ENCODE assay signal across 10 cellular contexts in genomic region chr4:107094332-107094731, GRCh38. TPM values are rescaled to one million over a fixed set of nuclear protein-coding genes. Genes with fewer than 3 reads are reported as not detected.
DNase-seq lines count a peak whose midpoint lies in the region; ATAC-seq and TF ChIP-seq lines count a peak whose summit lies in the region.
"Had no signal": no experiment of that assay in that cellular context is flagged by ENCODE, and none has a peak within 500 bp of the region (broad histone marks: within the 10 kb centered on the region; RNA-seq: fewer than 3 reads in every experiment).

No MANE protein-coding gene starts in this region.

- H3K79me1 ChIP-seq in trophoblast cell (ENCODE audit: low read length), result no peaks in the 10 kb centered on the region

- DNase-seq in NCI-H82 (lab: John Stamatoyannopoulos, UW), result peak; percentile 0
- DNase-seq in NCI-H82 treated with DMSO at 0.1 percent for 48 hours (lab: John Stamatoyannopoulos, UW; ENCODE audit: unreplicated experiment), result no peak
- no peak for DNase-seq in WTC11 (ENCODE audit: low spot score)
- DNase-seq in trophoblast cell, result peak in 1 of 2 donors; percentile 14
- DNase-seq in NCI-H2196 treated with DMSO at 0.1 percent for 48 hours (lab: John Stamatoyannopoulos, UW; ENCODE audit: unreplicated experiment), result no peak
- no peak for DNase-seq in activated T-cell treated with anti-CD3 and anti-CD28 coated beads, Interleukin-2, amount 50 U/mL, for 24 hours

- no peak overlapping the region for H4K12ac ChIP-seq in trophoblast cell (ENCODE audit: low read depth, low read length)

- no peak overlapping the region for H3K4me2 ChIP-seq in trophoblast cell (ENCODE audit: low read length)

- no peaks in the 10 kb centered on the region for H3K79me2 ChIP-seq in trophoblast cell (ENCODE audit: control insufficient read depth, insufficient read depth, low read length, poor library complexity)
- H3K79me2 ChIP-seq: parathyroid adenoma had no signal

- H3K18ac ChIP-seq in trophoblast cell (ENCODE audit: low read length), result no peak overlapping the region

- peak; percentile 80 for ATAC-seq in HG03280 (IDR thresholded peaks at IDR 0.05; ENCODE audit: unreplicated experiment)
- ATAC-seq in WTC11, result peak; percentile 83
- ATAC-seq in GM21526 (IDR thresholded peaks at IDR 0.05; ENCODE audit: low FRiP score, unreplicated experiment), result no peak

- no peak overlapping the region for H3K27ac ChIP-seq in trophoblast cell (ENCODE audit: low read depth, low read length)
- H3K27ac ChIP-seq: BLaER1 treated with 17β-estradiol and CSF1 and Interleukin-3, amounts not matched to agents 10 nM and 100 nM; parathyroid adenoma had no signal

- H3K36me3 Mint-ChIP-seq in WTC11, result no peaks in the 10 kb centered on the region
- no peaks in the 10 kb centered on the region for H3K36me3 Mint-ChIP-seq in activated T-cell treated with anti-CD3 and anti-CD28 coated beads, Interleukin-2, amount 50 U/mL, for 24 hours (ENCODE audit: low read depth)

- H3K4me3 Mint-ChIP-seq in WTC11, result no peak overlapping the region
- H3K4me3 Mint-ChIP-seq in activated T-cell treated with anti-CD3 and anti-CD28 coated beads, Interleukin-2, amount 50 U/mL, for 24 hours, result no peak overlapping the region

- POLR2A ChIA-PET in WTC11 (lab: Charles Lee), result no interaction called here

- H3K27me3 ChIP-seq in trophoblast cell (ENCODE audit: insufficient read depth, low read length), result no peaks in the 10 kb centered on the region
- H3K27me3 ChIP-seq: BLaER1 treated with 17β-estradiol and CSF1 and Interleukin-3, amounts not matched to agents 10 nM and 100 nM had no signal

- no peak for TF ChIP-seq CTCF in WTC11 (IDR thresholded peaks at IDR 0.05)

- no CpG with 5 or more reads among the region's 2 CpGs for WGBS in trophoblast cell (ENCODE audit: extremely low coverage, insufficient coverage, insufficient read length)

- H3K23ac ChIP-seq in trophoblast cell (ENCODE audit: low read length), result no peak overlapping the region

- H3K9me3 ChIP-seq in trophoblast cell (ENCODE audit: insufficient read depth, low read depth, low read length), result no peaks in the 10 kb centered on the region
- H3K9me3 ChIP-seq: BLaER1 treated with 17β-estradiol and CSF1 and Interleukin-3, amounts not matched to agents 10 nM and 100 nM had no signal

- CTCF ChIA-PET in WTC11 (lab: Charles Lee), result interaction anchor here (0.8 to 2.8 kb wide), 5 partner anchors 57 to 316 kb away, joined by 3 to 17 read pairs (median 3); no protein-coding TSS in a partner anchor

- no peak overlapping the region for H3K27ac Mint-ChIP-seq in WTC11
- H3K27ac Mint-ChIP-seq in activated T-cell treated with anti-CD3 and anti-CD28 coated beads, Interleukin-2, amount 50 U/mL, for 24 hours, result no peak overlapping the region

- H2AK5ac ChIP-seq in trophoblast cell (ENCODE audit: low read length), result no peak overlapping the region

- H3K4ac ChIP-seq in trophoblast cell (ENCODE audit: low read depth, low read length), result no peak overlapping the region

- H2BK5ac ChIP-seq in trophoblast cell (ENCODE audit: low read depth, low read length, poor library complexity), result no peak overlapping the region

- H3K14ac ChIP-seq in trophoblast cell (ENCODE audit: low read length), result no peak overlapping the region

- H3K27me3 Mint-ChIP-seq in WTC11 (ENCODE audit: low read depth), result no peaks in the 10 kb centered on the region
- no peaks in the 10 kb centered on the region for H3K27me3 Mint-ChIP-seq in activated T-cell treated with anti-CD3 and anti-CD28 coated beads, Interleukin-2, amount 50 U/mL, for 24 hours

- no peak overlapping the region for H4K8ac ChIP-seq in trophoblast cell (ENCODE audit: low read depth, low read length)

- no peak overlapping the region for H4K91ac ChIP-seq in trophoblast cell (ENCODE audit: low read depth, low read length)

- no peak overlapping the region for H2BK120ac ChIP-seq in trophoblast cell (ENCODE audit: insufficient read depth, low read length, poor library complexity)

- peaks cover 0 to 5% of the 10 kb centered on the region in 2 experiments for H3K4me1 ChIP-seq in trophoblast cell (ENCODE audit: control insufficient read depth in 1 of 2, insufficient read depth in 2 of 2, low read length in 2 of 2)
- H3K4me1 ChIP-seq: parathyroid adenoma had no signal

- peak overlapping the region; percentile 23 for H3K9ac ChIP-seq in trophoblast cell (ENCODE audit: low read length)
- H3K9ac ChIP-seq: BLaER1 treated with 17β-estradiol and CSF1 and Interleukin-3, amounts not matched to agents 10 nM and 100 nM; parathyroid adenoma had no signal

- H3K4me3 ChIP-seq in trophoblast cell (ENCODE audit: low read depth, low read length), result no peak overlapping the region
- H3K4me3 ChIP-seq: BLaER1 treated with 17β-estradiol and CSF1 and Interleukin-3, amounts not matched to agents 10 nM and 100 nM had no signal

- H3K9me3 Mint-ChIP-seq in WTC11, result 0 out of 2 replicates have a peak, but pooled peaks cover 3% of the 10 kb centered on the region
- peaks cover under 1% of the 10 kb centered on the region for H3K9me3 Mint-ChIP-seq in activated T-cell treated with anti-CD3 and anti-CD28 coated beads, Interleukin-2, amount 50 U/mL, for 24 hours

- H2BK12ac ChIP-seq in trophoblast cell (ENCODE audit: low read length), result no peak overlapping the region

- no peak overlapping the region for H2AFZ ChIP-seq in trophoblast cell (ENCODE audit: insufficient read depth, low read length, poor library complexity)
- H2AFZ ChIP-seq: parathyroid adenoma had no signal

- no peaks in the 10 kb centered on the region for H3K36me3 ChIP-seq in trophoblast cell (ENCODE audit: control insufficient read depth in 1 of 2, insufficient read depth in 2 of 2, low read length in 2 of 2)
- H3K36me3 ChIP-seq: BLaER1 treated with 17β-estradiol and CSF1 and Interleukin-3, amounts not matched to agents 10 nM and 100 nM had no signal

- H3K4me1 Mint-ChIP-seq in WTC11, result peaks cover 19% of the 10 kb centered on the region
- no peaks in the 10 kb centered on the region for H3K4me1 Mint-ChIP-seq in activated T-cell treated with anti-CD3 and anti-CD28 coated beads, Interleukin-2, amount 50 U/mL, for 24 hours (ENCODE audit: low read depth)

TF ChIP-seq in WTC11, 78 proteins besides CTCF, POLR2A, EP300 and RAD21:
- TF ChIP-seq ATF1 (CRISPR knock-in tag; IDR thresholded peaks at IDR 0.05), result no peak
- peak; percentile 42; the same call in 1 of the 2 replicates for TF ChIP-seq USF1 (CRISPR knock-in tag; IDR thresholded peaks at IDR 0.05)
- TF ChIP-seq USF2 (CRISPR knock-in tag; IDR thresholded peaks at IDR 0.05), result peak; percentile 60

RNA-seq across cellular contexts. Expression of gene DKK2, which starts 58.2 kb away (rescaled TPM):
- 0.07 TPM in 1 of 3 replicates, not detected in the others for total RNA-seq in WTC11 (2021)
- 0.35 and 0.60 TPM in 2 replicates for polyA plus RNA-seq in trophoblast cell (2013)
